In genomic region chr13:35917252-35917941, GRCh38 we compare ENCODE assay signal across 13 cellular contexts.
DNase-seq lines count a peak whose midpoint lies in the region; ATAC-seq and TF ChIP-seq lines count a peak whose summit lies in the region.
"Had no signal": no experiment of that assay in that cellular context is flagged by ENCODE, and none has a peak within 500 bp of the region (broad histone marks: within the 10 kb centered on the region; RNA-seq: fewer than 3 reads in every experiment).

No MANE protein-coding gene starts in this region.

- ATAC-seq in GM18868 (IDR thresholded peaks at IDR 0.05; ENCODE audit: unreplicated experiment), result peak; percentile 63
- peak; percentile 68 for ATAC-seq in HG03354 (IDR thresholded peaks at IDR 0.05; ENCODE audit: poor library complexity, severe bottlenecking, unreplicated experiment)
- ATAC-seq in natural killer cell, result no peak
- ATAC-seq in stimulated activated naive CD8-positive, alpha-beta T cell treated with anti-CD3 and anti-CD28 coated beads, Interleukin-15, Interleukin-2, amounts not matched to agents 100 U/mL and 50 U/mL, for 24 hours, result no peak
- ATAC-seq: Panc1 had no signal

- peaks cover 36% of the 10 kb centered on the region for H3K4me1 ChIP-seq in skeletal muscle satellite cell (ENCODE audit: control insufficient read depth, insufficient read depth, low read length)

- H3K9me3 ChIP-seq in skeletal muscle satellite cell (replicated peaks; ENCODE audit: low read length), result no peaks in the 10 kb centered on the region

- H3K4me3 ChIP-seq in brain microvascular endothelial cell (ENCODE audit: low read depth, low read length) (peak overlapping the region; percentile 17), skeletal muscle satellite cell (ENCODE audit: low read length) (peak overlapping the region; percentile 43)

- peak overlapping the region; percentile 76 for H3K4me2 ChIP-seq in skeletal muscle satellite cell (ENCODE audit: low read length)

- DNase-seq in brain microvascular endothelial cell (no peak), H4 (ENCODE audit: low spot score) (no peak), natural killer cell (no peak)
- DNase-seq in activated CD4-positive, alpha-beta T cell treated with anti-CD3 and anti-CD28 coated beads, Interleukin-2, amount 50 U/mL, for 1 hour, result no peak
- DNase-seq in stimulated activated naive CD8-positive, alpha-beta T cell treated with anti-CD3 and anti-CD28 coated beads, Interleukin-15, Interleukin-2, amounts not matched to agents 100 U/mL and 50 U/mL, for 24 hours, result no peak
- DNase-seq: activated CD4-positive, CD25-positive, alpha-beta regulatory T cell; activated naive CD4-positive, alpha-beta T cell treated with anti-CD3 and anti-CD28 coated beads for 36 hours; effector memory CD4-positive, alpha-beta T cell; NCI-H1092 treated with DMSO at 0.1 percent for 48 hours had no signal

- H3K27me3 Mint-ChIP-seq in natural killer cell (ENCODE audit: low read depth in 2 of 2), result no peaks in the 10 kb centered on the region

- H3K36me3 Mint-ChIP-seq in natural killer cell, result no peaks in the 10 kb centered on the region

- intact Hi-C loops in natural killer cell (cut with micrococcal nuclease), result no loop called here

- peak overlapping the region; percentile 61 for H3K9ac ChIP-seq in skeletal muscle satellite cell (ENCODE audit: low read depth, low read length)

- in situ Hi-C loops in brain microvascular endothelial cell (cut with HindIII; ENCODE audit: low pct_ligation_motif_present, low sequenced_read_pairs), result no loop called here

- peak overlapping the region; percentile 59 for H3K27ac ChIP-seq in brain microvascular endothelial cell

- H3K4me3 Mint-ChIP-seq in natural killer cell, result no peak overlapping the region
- H3K4me3 Mint-ChIP-seq: activated naive CD4-positive, alpha-beta T cell treated with anti-CD3 and anti-CD28 coated beads for 36 hours had no signal

- peaks cover 2 to 4% of the 10 kb centered on the region in 2 donors for H3K9me3 Mint-ChIP-seq in natural killer cell

- no peaks in the 10 kb centered on the region for H3K27me3 ChIP-seq in brain microvascular endothelial cell (replicated peaks)
- no peaks in the 10 kb centered on the region for H3K27me3 ChIP-seq in skeletal muscle satellite cell (ENCODE audit: control insufficient read depth, insufficient read depth, low read length)

- TF ChIP-seq CTCF in brain microvascular endothelial cell (IDR thresholded peaks at IDR 0.05; ENCODE audit: low read depth, low read length, missing control alignments) (no peak), natural killer cell (IDR thresholded peaks at IDR 0.05) (no peak)

- H3K36me3 ChIP-seq in brain microvascular endothelial cell (replicated peaks) (no peaks in the 10 kb centered on the region), skeletal muscle satellite cell (ENCODE audit: insufficient read depth, low read length) (no peaks in the 10 kb centered on the region)

- H3K4me1 Mint-ChIP-seq in natural killer cell, result no peaks in the 10 kb centered on the region

- no peak overlapping the region for H3K27ac Mint-ChIP-seq in natural killer cell
- H3K27ac Mint-ChIP-seq: activated naive CD4-positive, alpha-beta T cell treated with anti-CD3 and anti-CD28 coated beads for 36 hours had no signal

Comparison
In these comparisons a context has a peak if more than half of its experiments do, and no peak if none do; other contexts are left out.
1. ATAC-seq: peak in GM18868 (single experiment) and HG03354 (single experiment); none in natural killer cell (0 of 3) and stimulated activated naive CD8-positive, alpha-beta T cell treated with anti-CD3 and anti-CD28 coated beads, Interleukin-15, Interleukin-2, amounts not matched to agents 100 U/mL and 50 U/mL, for 24 hours (single experiment).